In genomic region chr21:46546799-46547198, GRCh38 we compare ENCODE assay signal across 17 cellular contexts. TPM values are rescaled to one million over a fixed set of nuclear protein-coding genes. Genes with fewer than 3 reads are reported as not detected.
DNase-seq lines count a peak whose midpoint lies in the region; ATAC-seq, FAIRE-seq and TF ChIP-seq lines count a peak whose summit lies in the region.
"Had no signal": no experiment of that assay in that cellular context is flagged by ENCODE, and none has a peak within 500 bp of the region (broad histone marks: within the 10 kb centered on the region; RNA-seq: fewer than 3 reads in every experiment).

No MANE protein-coding gene starts in this region.

- H3K9me3 ChIP-seq in esophagus muscularis mucosa (no peaks in the 10 kb centered on the region), neuronal stem cell (replicated peaks in 1 of 2; ENCODE audit: control insufficient read depth in 2 of 2, insufficient read depth in 1 of 2, low read depth in 1 of 2, low read length in 2 of 2) (peaks cover 0 to 13% of the 10 kb centered on the region in 2 donors), mammary epithelial cell (replicated peaks; ENCODE audit: insufficient read depth, low read length) (no peaks in the 10 kb centered on the region), small intestine (ENCODE audit: control insufficient read depth, low read depth) (no peaks in the 10 kb centered on the region)
- H3K9me3 ChIP-seq: A549, BE2C had no signal

- H3K36me3 ChIP-seq in H7 (replicated peaks; ENCODE audit: control insufficient read depth, insufficient read depth, low read length) (peaks cover 9% of the 10 kb centered on the region), esophagus muscularis mucosa (peaks cover 50 to 96% (median 90%) of the 10 kb centered on the region in 4 donors), neuronal stem cell (replicated peaks in 1 of 2; ENCODE audit: control insufficient read depth in 2 of 2, insufficient read depth in 2 of 2, low read length in 2 of 2) (peaks cover 45 to 100% of the 10 kb centered on the region in 2 donors), mammary epithelial cell (ENCODE audit: insufficient read depth, low read length) (peaks cover 23% of the 10 kb centered on the region), small intestine (ENCODE audit: control insufficient read depth in 2 of 2, insufficient read depth in 2 of 2, low read length in 2 of 2) (peaks cover 15 to 19% of the 10 kb centered on the region in 2 donors)

- no peak overlapping the region for H2BK15ac ChIP-seq in neuronal stem cell (ENCODE audit: low read length)

- no peak for ATAC-seq in GM21528 (IDR thresholded peaks at IDR 0.05; ENCODE audit: low FRiP score, unreplicated experiment)
- ATAC-seq: A549, GM23338 had no signal

- peak; percentile 13 for DNase-seq in H7
- DNase-seq in esophagus muscularis mucosa (ENCODE audit: extremely low spot score), result peak; percentile 45
- no peak for DNase-seq in neuronal stem cell (ENCODE audit: low spot score)
- DNase-seq in mammary epithelial cell, result no peak
- no peak for DNase-seq in SW480 (ENCODE audit: low spot score)
- no peak for DNase-seq in small intestine
- DNase-seq: BE2C, Calu3, DMS 273 treated with DMSO at 0.1 percent for 48 hours, H9 had no signal

- H3K4me1 ChIP-seq in esophagus muscularis mucosa (no peaks in the 10 kb centered on the region), neuronal stem cell (ENCODE audit: control insufficient read depth in 2 of 2, insufficient read depth in 1 of 2, low read depth in 1 of 2, low read length in 2 of 2) (no peaks in the 10 kb centered on the region), mammary epithelial cell (ENCODE audit: insufficient read depth, low read length) (peaks cover 26% of the 10 kb centered on the region), small intestine (ENCODE audit: control insufficient read depth in 2 of 2, insufficient read depth in 1 of 2, low read depth in 1 of 2, low read length in 1 of 2) (no peaks in the 10 kb centered on the region)
- H3K4me1 ChIP-seq: A549, BE2C had no signal

- no peak overlapping the region for H2BK120ac ChIP-seq in neuronal stem cell (ENCODE audit: low read depth, low read length)

- no peak overlapping the region for H2AK5ac ChIP-seq in neuronal stem cell (ENCODE audit: low read depth, low read length)

- TF ChIP-seq POLR2A in esophagus muscularis mucosa (IDR thresholded peaks at IDR 0.05; ENCODE audit: low read depth), result no peak

- 97% methylated on average over 14 of the region's 15 CpGs for WGBS in esophagus muscularis mucosa
- no CpG with 5 or more reads among the region's 15 CpGs for WGBS in neuronal stem cell (ENCODE audit: extremely low coverage in 2 of 2, insufficient read length in 2 of 2, insufficient replicate concordance in 1 of 2), 2 donors
- WGBS in mammary epithelial cell (ENCODE audit: low coverage, missing lambda C conversion rate), result 75% methylated on average over 4 of the region's 15 CpGs
- 95 to 97% (median 95%) methylated on average over 15 of the region's 15 CpGs for WGBS in small intestine, 3 donors

- H3K4ac ChIP-seq in neuronal stem cell (ENCODE audit: low read length), result no peak overlapping the region

- no TSS peak for BruUV-seq in mammary epithelial cell (replicated peaks; lab: Mats Ljungman, UMichigan)

- CTCF ChIA-PET in mammary epithelial cell (lab: Charles Lee; ENCODE audit: low non-redundant PET), result no interaction called here

- H4K8ac ChIP-seq in neuronal stem cell (ENCODE audit: low read depth, low read length), result no peak overlapping the region

- H3K9ac ChIP-seq in neuronal stem cell (ENCODE audit: low read depth, low read length, poor library complexity) (no peak overlapping the region), mammary epithelial cell (ENCODE audit: insufficient read depth, low read length) (no peak overlapping the region)

- dilution Hi-C loops in mammary epithelial cell (cut with HindIII; ENCODE audit: low sequenced_read_pairs), result no loop called here

- H3K79me1 ChIP-seq in neuronal stem cell (ENCODE audit: low read depth, low read length), result peaks cover 2% of the 10 kb centered on the region

- TF ChIP-seq EP300 in esophagus muscularis mucosa (IDR thresholded peaks at IDR 0.05), result no peak

- H2BK12ac ChIP-seq in neuronal stem cell (ENCODE audit: low read length), result no peak overlapping the region

- FAIRE-seq in small intestine (lab: Jason Lieb, UNC), result no peak
- FAIRE-seq: A549, GM18507 had no signal

- TF ChIP-seq CTCF in esophagus muscularis mucosa (IDR thresholded peaks at IDR 0.05) (no peak), mammary epithelial cell (conservative IDR thresholded peaks at IDR 0.05 in 1 of 2, IDR thresholded peaks at IDR 0.05 in 1 of 2; ENCODE audit: extremely low read depth in 1 of 2, insufficient read depth in 1 of 2, low read depth in 1 of 2, low read length in 2 of 2) (no peak)

- H3K23ac ChIP-seq in neuronal stem cell (ENCODE audit: low read depth, low read length, poor library complexity), result peak overlapping the region; percentile 29

- no peak overlapping the region for H3K4me2 ChIP-seq in neuronal stem cell (ENCODE audit: insufficient read depth, low read length, poor library complexity, severe bottlenecking)
- no peak overlapping the region for H3K4me2 ChIP-seq in mammary epithelial cell (ENCODE audit: insufficient read depth, low read depth, low read length)
- H3K4me2 ChIP-seq: A549, GM23338 had no signal

- in situ Hi-C loops in mammary epithelial cell (cut with MboI; ENCODE audit: low sequenced_read_pairs in 2 of 2), result no loop called here

- H3K79me2 ChIP-seq in mammary epithelial cell (ENCODE audit: insufficient read depth, low read length), result peaks cover 10% of the 10 kb centered on the region

- intact Hi-C loops in esophagus muscularis mucosa (cut with DNase I) (no loop called here), mammary epithelial cell (cut with micrococcal nuclease) (no loop called here)

- no peak overlapping the region for H4K91ac ChIP-seq in neuronal stem cell (ENCODE audit: low read depth, low read length, poor library complexity)

- H3K27me3 ChIP-seq in H7 (ENCODE audit: control insufficient read depth, insufficient read depth, low read length) (no peaks in the 10 kb centered on the region), esophagus muscularis mucosa (no peaks in the 10 kb centered on the region), neuronal stem cell (ENCODE audit: control insufficient read depth in 3 of 3, insufficient read depth in 3 of 3, low read depth in 1 of 3, low read length in 3 of 3) (no peaks in the 10 kb centered on the region), mammary epithelial cell (ENCODE audit: insufficient read depth, low read length) (no peaks in the 10 kb centered on the region), small intestine (ENCODE audit: control insufficient read depth in 2 of 2, insufficient read depth in 2 of 2, low read length in 2 of 2) (no peaks in the 10 kb centered on the region)
- H3K27me3 ChIP-seq: BE2C had no signal

- no peaks in the 10 kb centered on the region for H4K20me1 ChIP-seq in mammary epithelial cell (ENCODE audit: insufficient read depth, low read length)

- H3K14ac ChIP-seq in neuronal stem cell (ENCODE audit: low read length), result no peak overlapping the region

- no peak overlapping the region for H3K18ac ChIP-seq in neuronal stem cell (ENCODE audit: low read length)

- H3K4me3 ChIP-seq in H7 (ENCODE audit: insufficient read depth, low read depth, low read length) (no peak overlapping the region), esophagus muscularis mucosa (no peak overlapping the region), neuronal stem cell (ENCODE audit: low read length in 2 of 2) (no peak overlapping the region), mammary epithelial cell (replicated peaks in 1 of 3; ENCODE audit: insufficient read depth in 1 of 3, low read depth in 2 of 3, low read length in 3 of 3) (no peak overlapping the region), small intestine (ENCODE audit: low read depth in 1 of 2, low read length in 2 of 2) (no peak overlapping the region)
- H3K4me3 ChIP-seq: A549, GM23338 had no signal

- H2AFZ ChIP-seq in neuronal stem cell (ENCODE audit: low read length) (no peak overlapping the region), mammary epithelial cell (ENCODE audit: low read depth, low read length) (no peak overlapping the region)
- H2AFZ ChIP-seq: GM23338 had no signal

- H2BK5ac ChIP-seq in neuronal stem cell (ENCODE audit: low read length), result no peak overlapping the region

- H3K27ac ChIP-seq in esophagus muscularis mucosa (replicated peaks in 1 of 4), result no peak overlapping the region
- H3K27ac ChIP-seq in neuronal stem cell (replicated peaks; ENCODE audit: low read length), result no peak overlapping the region
- H3K27ac ChIP-seq in mammary epithelial cell (ENCODE audit: insufficient read depth, low read depth, low read length), result no peak overlapping the region
- H3K27ac ChIP-seq in small intestine (ENCODE audit: low read depth in 1 of 2, low read length in 1 of 2), result no peak overlapping the region
- H3K27ac ChIP-seq: A549, C4-2B had no signal

RNA-seq across cellular contexts. Expression of gene S100B, which starts 58.1 kb away (rescaled TPM):
- total RNA-seq in H7 (2014; rRNA removed; shearing (Covaris generic)), result 0.10 TPM in 1 of 2 replicates, not detected in the other
- total RNA-seq in esophagus muscularis mucosa (10 to 100 TPM; 16.0 to 38.2 (median 30.7) TPM), mammary epithelial cell (1 to 10 TPM in 1 of 2 donors, not detected in 1; 1.2 TPM)
- 1.1 TPM for polyA plus RNA-seq in neuronal stem cell (2013, experiment 1 of 2)
- 0.96 TPM for polyA plus RNA-seq in neuronal stem cell (2013, experiment 2 of 2)
- polyA plus RNA-seq in mammary epithelial cell (2.1 TPM), small intestine (10 to 100 TPM in 1 of 3 donors, 1 to 10 TPM in 1, not detected in 1; 4.3 to 14.2 TPM)
- polyA minus RNA-seq in mammary epithelial cell, result 9.3 TPM
- total RNA-seq: Calu3, HT-29 had no signal
- polyA plus RNA-seq: A549, AG04450 had no signal

Comparison
In these comparisons a context has a peak if more than half of its experiments do, and no peak if none do; other contexts are left out.
1. DNase-seq: peak in H7 (single experiment) and esophagus muscularis mucosa (single experiment); none in neuronal stem cell (single experiment), mammary epithelial cell (single experiment), SW480 (single experiment) and small intestine (single experiment).
2. RNA of gene S100B, which starts 58.1 kb away (total RNA-seq): 16.0 to 38.2 TPM in esophagus muscularis mucosa; 1.2 TPM in mammary epithelial cell and 0.10 TPM in H7; every median in the first group is over 4 times any median in the second.